Comparison of ENCODE assay signal across 19 cellular contexts in genomic region chr12:11673666-11674464, GRCh38. TPM values are rescaled to one million over a fixed set of nuclear protein-coding genes. Genes with fewer than 3 reads are reported as not detected.
A peak's percentile ranks its signal among the peaks of the same experiment; 100 is the strongest.
DNase-seq lines count a peak whose midpoint lies in the region; ATAC-seq and TF ChIP-seq lines count a peak whose summit lies in the region.
"Had no signal": no experiment of that assay in that cellular context is flagged by ENCODE, and none has a peak within 500 bp of the region (broad histone marks: within the 10 kb centered on the region; RNA-seq: fewer than 3 reads in every experiment).

No MANE protein-coding gene starts in this region.

- no peak overlapping the region for H3K23ac ChIP-seq in IMR-90 (ENCODE audit: low read depth, low read length)

- CTCF ChIA-PET in IMR-90 (lab: Yijun Ruan, JAX), result interaction anchor here (0.6 kb wide), 2 partner anchors 182 to 638 kb away, joined by 3 read pairs; no protein-coding TSS in a partner anchor

- H3K18ac ChIP-seq in IMR-90 (ENCODE audit: low read depth, low read length), result no peak overlapping the region

- no peak overlapping the region for H2AFZ ChIP-seq in IMR-90 (replicated peaks; ENCODE audit: low read length, poor library complexity)
- H2AFZ ChIP-seq: hepatocyte had no signal

- H3K27me3 ChIP-seq in IMR-90 (ENCODE audit: control insufficient read depth, insufficient read depth, low read length) (no peaks in the 10 kb centered on the region), subcutaneous abdominal adipose tissue (ENCODE audit: control insufficient read depth in 5 of 5, insufficient read depth in 4 of 5, low read length in 5 of 5) (no peaks in the 10 kb centered on the region), aorta (ENCODE audit: control insufficient read depth in 1 of 2, insufficient read depth in 2 of 2, low read length in 1 of 2) (no peaks in the 10 kb centered on the region)
- H3K27me3 ChIP-seq: hepatocyte, suprapubic skin had no signal

- DNase-seq in IMR-90, result peak; percentile 33
- DNase-seq in coronary artery (ENCODE audit: low spot score), result no peak
- DNase-seq in lung microvascular endothelial cell (ENCODE audit: low read depth in 2 of 2), result peak; percentile 69 to 86
- DNase-seq in RKO (ENCODE audit: low spot score), result no peak
- DNase-seq in aorta, result no peak
- DNase-seq: activated CD4-positive, alpha-beta T cell treated with anti-CD3 and anti-CD28 coated beads for 36 hours; activated naive CD8-positive, alpha-beta T cell treated with anti-CD3 and anti-CD28 coated beads, Interleukin-2, amount 10 ng/mL, durations not matched to agents 7 days and 5 days; Caco-2; effector CD8-positive, alpha-beta T cell; Karpas-422; mesendoderm; NCI-H1105; stimulated activated CD8-positive, alpha-beta memory T cell treated with anti-CD3 and anti-CD28 coated beads, Interleukin-4, amount 100 ng/mL, for 48 hours had no signal

- no peak overlapping the region for H2BK20ac ChIP-seq in IMR-90 (ENCODE audit: low read depth, low read length)

- H3K56ac ChIP-seq in IMR-90 (ENCODE audit: extremely low read depth, insufficient read depth, low read length), result no peak overlapping the region

- TF ChIP-seq POLR2A in IMR-90 (IDR thresholded peaks at IDR 0.05; ENCODE audit: low read depth, low read length), result no peak

- no peak overlapping the region for H2BK5ac ChIP-seq in IMR-90 (ENCODE audit: low read depth, low read length, poor library complexity, severe bottlenecking)

- H3K4ac ChIP-seq in IMR-90 (ENCODE audit: low read depth, low read length), result no peak overlapping the region

- 94% methylated on average over 2 of the region's 14 CpGs; no CpG with 5 or more reads in 1 of the 2 experiments for WGBS in IMR-90 (ENCODE audit: extremely low coverage in 2 of 2, insufficient read length in 1 of 2), 2 experiments
- 74 to 79% methylated on average over 14 of the region's 14 CpGs for WGBS in aorta, 2 donors

- no peak overlapping the region for H2AK5ac ChIP-seq in IMR-90 (ENCODE audit: low read depth, low read length)

- in situ Hi-C loops in IMR-90 (cut with MboI; ENCODE audit: low sequenced_read_pairs), result no loop called here

- no peak overlapping the region for H2AK9ac ChIP-seq in IMR-90 (replicated peaks; ENCODE audit: low read depth, low read length, poor library complexity)

- TF ChIP-seq CTCF in IMR-90 (conservative IDR thresholded peaks at IDR 0.05; ENCODE audit: low read depth, low read length) (no peak), coronary artery (IDR thresholded peaks at IDR 0.05) (no peak)

- H3K9ac ChIP-seq in IMR-90 (ENCODE audit: low read depth, low read length) (no peak overlapping the region), subcutaneous abdominal adipose tissue (ENCODE audit: low read length in 5 of 5) (no peak overlapping the region)

- no peak for TF ChIP-seq RAD21 in IMR-90 (IDR thresholded peaks at IDR 0.05; ENCODE audit: low read length)

- H3K4me3 ChIP-seq in IMR-90 (ENCODE audit: insufficient read depth, low read depth, low read length) (no peak overlapping the region), coronary artery (peak overlapping the region; percentile 13), subcutaneous abdominal adipose tissue (ENCODE audit: low read depth in 1 of 5, low read length in 5 of 5) (peak overlapping the region in 1 of 5 donors; percentile 20), aorta (ENCODE audit: low read length in 2 of 2) (no peak overlapping the region)
- H3K4me3 ChIP-seq: hepatocyte, suprapubic skin had no signal

- POLR2A ChIA-PET in IMR-90 (lab: Charles Lee; ENCODE audit: unreplicated experiment), result no interaction called here

- H3K4me2 ChIP-seq in IMR-90 (ENCODE audit: low read depth, low read length), result no peak overlapping the region
- H3K4me2 ChIP-seq: hepatocyte had no signal

- H3K9me3 ChIP-seq in IMR-90 (ENCODE audit: control insufficient read depth, insufficient read depth, low read length) (no peaks in the 10 kb centered on the region), subcutaneous abdominal adipose tissue (ENCODE audit: control insufficient read depth in 5 of 5, low read length in 5 of 5) (no peaks in the 10 kb centered on the region), aorta (ENCODE audit: control insufficient read depth, low read length) (no peaks in the 10 kb centered on the region)
- H3K9me3 ChIP-seq: Caco-2, psoas muscle, suprapubic skin had no signal

- H3K9me1 ChIP-seq in IMR-90 (ENCODE audit: insufficient read depth, low read length), result peaks cover 22% of the 10 kb centered on the region; the same call in 1 of the 2 replicates

- no peak overlapping the region for H2BK120ac ChIP-seq in IMR-90 (ENCODE audit: low read depth, low read length)

- dilution Hi-C loops in IMR-90 (cut with HindIII; ENCODE audit: low sequenced_read_pairs, unreplicated experiment), result no loop called here

- BruUV-seq in IMR-90 (replicated peaks; lab: Mats Ljungman, UMichigan), result no TSS peak

- H3K27ac ChIP-seq in IMR-90 (ENCODE audit: insufficient read depth, low read length) (no peak overlapping the region), coronary artery (peak overlapping the region; percentile 16 to 38), subcutaneous abdominal adipose tissue (ENCODE audit: low read depth, low read length) (peak overlapping the region; percentile 47), aorta (ENCODE audit: low read depth in 1 of 2, low read length in 2 of 2) (no peak overlapping the region)
- H3K27ac ChIP-seq: hepatocyte, psoas muscle, RWPE1 had no signal

- no peak overlapping the region for H4K5ac ChIP-seq in IMR-90 (ENCODE audit: low read depth, low read length)

- 0 out of 3 replicates have a peak overlapping the region, but pooled peaks have one; percentile 33 for H2BK15ac ChIP-seq in IMR-90 (ENCODE audit: low read depth, low read length)

- H3K4me1 ChIP-seq in IMR-90 (ENCODE audit: control insufficient read depth, insufficient read depth, low read length) (peaks cover 14% of the 10 kb centered on the region), subcutaneous abdominal adipose tissue (ENCODE audit: control insufficient read depth in 5 of 5, insufficient read depth in 5 of 5, low read length in 5 of 5) (peaks cover 8 to 63% (median 30%) of the 10 kb centered on the region in 5 donors), aorta (ENCODE audit: control insufficient read depth in 1 of 2, insufficient read depth in 2 of 2, low read length in 2 of 2) (peaks cover 5 to 10% of the 10 kb centered on the region in 2 donors)
- H3K4me1 ChIP-seq: Caco-2 had no signal

- peaks cover 52 to 91% of the 10 kb centered on the region in 2 experiments for H3K79me1 ChIP-seq in IMR-90 (ENCODE audit: low read depth in 1 of 2, low read length in 2 of 2)

- ATAC-seq in IMR-90 (ENCODE audit: low read depth), result no peak
- no peak for ATAC-seq in GM18517 (IDR thresholded peaks at IDR 0.05; ENCODE audit: unreplicated experiment)
- ATAC-seq in aorta (ENCODE audit: low FRiP score), result no peak
- ATAC-seq: activated CD4-positive, alpha-beta T cell treated with anti-CD3 and anti-CD28 coated beads for 36 hours had no signal

- H4K8ac ChIP-seq in IMR-90 (ENCODE audit: low read depth in 2 of 2, low read length in 2 of 2), result no peak overlapping the region

- H3K36me3 ChIP-seq in IMR-90 (ENCODE audit: control insufficient read depth, insufficient read depth, low read length) (peaks cover 5% of the 10 kb centered on the region), subcutaneous abdominal adipose tissue (ENCODE audit: control insufficient read depth in 5 of 5, insufficient read depth in 5 of 5, low read length in 5 of 5) (peaks cover 0 to 5% (median 3%) of the 10 kb centered on the region in 5 donors), aorta (ENCODE audit: control insufficient read depth in 1 of 2, insufficient read depth in 2 of 2, low read length in 1 of 2) (no peaks in the 10 kb centered on the region)
- H3K36me3 ChIP-seq: suprapubic skin had no signal

- no peak overlapping the region for H3K14ac ChIP-seq in IMR-90 (replicated peaks; ENCODE audit: low read depth, low read length)

- H4K91ac ChIP-seq in IMR-90 (ENCODE audit: insufficient read depth, low read depth, low read length), result no peak overlapping the region

- intact Hi-C loops in IMR-90 (cut with micrococcal nuclease) (no loop called here), aorta (cut with DNase I) (no loop called here)

- peaks cover 65% of the 10 kb centered on the region for H4K20me1 ChIP-seq in IMR-90 (ENCODE audit: insufficient read depth, low read length)

TF ChIP-seq in IMR-90, 13 proteins besides CTCF, POLR2A, EP300 and RAD21:
- no peak for TF ChIP-seq SMC3 (IDR thresholded peaks at IDR 0.05; ENCODE audit: low read depth, low read length)
- no peak for TF ChIP-seq MAZ (IDR thresholded peaks at IDR 0.05; ENCODE audit: borderline replicate concordance, low read depth, low read length)
- TF ChIP-seq CEBPB (IDR thresholded peaks at IDR 0.05; ENCODE audit: low read depth, low read length), result no peak

RNA-seq across cellular contexts. Expression of gene ETV6, which starts 24.4 kb away (rescaled TPM):
- total RNA-seq in IMR-90 (2012; rRNA removed) (9.4 and 9.9 TPM in 2 replicates), lung microvascular endothelial cell (6.7 and 6.8 TPM in 2 replicates), aorta (100 to 1,000 TPM in 1 of 2 donors, 10 to 100 TPM in 1; 73.7 to 113 TPM)
- polyA plus RNA-seq in IMR-90 (2012; rRNA removed) (8.4 and 8.6 TPM in 2 replicates), aorta (10 to 100 TPM in 1 of 2 donors, 1 to 10 TPM in 1; 6.9 to 19.6 TPM)
- 2.6 and 2.7 TPM in 2 replicates for polyA plus RNA-seq in IMR-90 (2012; cell fraction: cytosol; rRNA removed)
- 20.3 and 40.4 TPM in 2 replicates for polyA plus RNA-seq in IMR-90 (2012; cell fraction: nucleus; rRNA removed; ENCODE audit: low replicate concordance)

Comparison
In these comparisons a context has a peak if more than half of its experiments do, and no peak if none do; other contexts are left out.
1. DNase-seq: peak in IMR-90 (single experiment) and lung microvascular endothelial cell (2 of 2); none in coronary artery (single experiment), RKO (single experiment) and aorta (0 of 2).
2. H3K27ac ChIP-seq: peak in coronary artery (2 of 2) and subcutaneous abdominal adipose tissue (single experiment); none in IMR-90 (single experiment) and aorta (0 of 2).